In genomic region chr7:1898628-1899185, GRCh38 we compare ENCODE assay signal across 23 cellular contexts.
DNase-seq lines count a peak whose midpoint lies in the region; ATAC-seq and TF ChIP-seq lines count a peak whose summit lies in the region.
"Had no signal": no experiment of that assay in that cellular context is flagged by ENCODE, and none has a peak within 500 bp of the region (broad histone marks: within the 10 kb centered on the region; RNA-seq: fewer than 3 reads in every experiment).

No MANE protein-coding gene starts in this region.

- peaks cover 4% of the 10 kb centered on the region for H3K4me1 Mint-ChIP-seq in glutamatergic neuron (ENCODE audit: low read depth, unreplicated experiment)

- peaks cover 40 to 85% (median 65%) of the 10 kb centered on the region in 10 experiments for H3K4me1 ChIP-seq in BLaER1 treated with 17β-estradiol and CSF1 and Interleukin-3, amounts not matched to agents 10 nM and 100 nM
- peaks cover 33 to 46% (median 45%) of the 10 kb centered on the region in 3 donors for H3K4me1 ChIP-seq in skeletal muscle tissue (ENCODE audit: control insufficient read depth in 3 of 3, insufficient read depth in 3 of 3, low read length in 3 of 3)
- H3K4me1 ChIP-seq: Peyer's patch, upper lobe of right lung had no signal

- H3K27me3 ChIP-seq in BLaER1 treated with 17β-estradiol and CSF1 and Interleukin-3, amounts not matched to agents 10 nM and 100 nM: peaks cover 0 to 7% (median 0%) of the 10 kb centered on the region in 11 experiments; a peak in 2 of 22 replicates
- no peaks in the 10 kb centered on the region for H3K27me3 ChIP-seq in MG63
- H3K27me3 ChIP-seq in skeletal muscle tissue (ENCODE audit: control insufficient read depth in 3 of 3, insufficient read depth in 3 of 3, low read length in 3 of 3): no peaks in the 10 kb centered on the region
- H3K27me3 ChIP-seq: Peyer's patch, upper lobe of right lung had no signal

- H3K9me3 ChIP-seq in BLaER1 treated with 17β-estradiol and CSF1 and Interleukin-3, amounts not matched to agents 10 nM and 100 nM (replicated peaks in 1 of 11): no peaks in the 10 kb centered on the region
- H3K9me3 ChIP-seq in MG63: no peaks in the 10 kb centered on the region
- no peaks in the 10 kb centered on the region for H3K9me3 ChIP-seq in skeletal muscle tissue (ENCODE audit: control insufficient read depth in 3 of 3, low read length in 3 of 3)
- H3K9me3 ChIP-seq: Peyer's patch, upper lobe of right lung had no signal

- peaks cover 92 to 100% (median 98%) of the 10 kb centered on the region in 11 experiments for H4K20me1 ChIP-seq in BLaER1 treated with 17β-estradiol and CSF1 and Interleukin-3, amounts not matched to agents 10 nM and 100 nM

- H3K9me3 Mint-ChIP-seq in glutamatergic neuron (ENCODE audit: unreplicated experiment): peaks cover 2% of the 10 kb centered on the region
- H3K9me3 Mint-ChIP-seq: CD4-positive, alpha-beta memory T cell had no signal

- DNase-seq in MG63: peak; percentile 22
- peak; percentile 13 for DNase-seq in glutamatergic neuron
- no peak for DNase-seq in NOMO-1 (lab: John Stamatoyannopoulos, UW; ENCODE audit: unreplicated experiment in 2 of 2)
- DNase-seq: activated gamma-delta T cell; activated T-cell treated with anti-CD3 and anti-CD28 coated beads, Interleukin-2, amount 50 U/mL, for 1 hour; cortex of kidney; DMS 273 treated with DMSO at 0.1 percent for 48 hours; KG1; kidney glomerular epithelial cell; mammary epithelial cell; NCI-H1436 treated with DMSO at 0.1 percent for 48 hours; NCI-H2171; NCI-H524; NK-92 treated with Interleukin-12 subunit alpha and Interleukin-12 subunit beta, amount 100 ng/mL, for 24 hours; Peyer's patch; T-helper 1 cell; upper lobe of right lung had no signal

- H3K9ac ChIP-seq in BLaER1 treated with 17β-estradiol and CSF1 and Interleukin-3, amounts not matched to agents 10 nM and 100 nM: peak overlapping the region in 6 of 11 experiments; percentile 2 to 50 (median 24); a peak in 5 of 22 replicates
- peak overlapping the region in 2 of 3 donors; percentile 8 to 70 for H3K9ac ChIP-seq in skeletal muscle tissue (ENCODE audit: low read depth in 1 of 3, low read length in 3 of 3)

- no peak overlapping the region for H3K27ac Mint-ChIP-seq in glutamatergic neuron (ENCODE audit: unreplicated experiment)
- H3K27ac Mint-ChIP-seq: progenitor cell of endocrine pancreas had no signal

- 0 out of 20 replicates have a peak overlapping the region, but pooled peaks of 1 of the 10 experiments have one; percentile 11 for H3K4me3 ChIP-seq in BLaER1 treated with 17β-estradiol and CSF1 and Interleukin-3, amounts not matched to agents 10 nM and 100 nM
- H3K4me3 ChIP-seq in MG63 (no peak overlapping the region), skeletal muscle tissue (ENCODE audit: low read length in 3 of 3) (no peak overlapping the region)
- H3K4me3 ChIP-seq: Peyer's patch, upper lobe of right lung had no signal

- peaks cover 18 to 58% (median 36%) of the 10 kb centered on the region in 11 experiments for H3K36me3 ChIP-seq in BLaER1 treated with 17β-estradiol and CSF1 and Interleukin-3, amounts not matched to agents 10 nM and 100 nM
- peaks cover 2% of the 10 kb centered on the region; the same call in 1 of the 2 replicates for H3K36me3 ChIP-seq in MG63
- peaks cover 0 to 4% (median 2%) of the 10 kb centered on the region in 3 donors for H3K36me3 ChIP-seq in skeletal muscle tissue (ENCODE audit: control insufficient read depth in 3 of 3, insufficient read depth in 3 of 3, low read length in 3 of 3)
- H3K36me3 ChIP-seq: Peyer's patch had no signal

- no peak for ATAC-seq in GM19395 (IDR thresholded peaks at IDR 0.05; ENCODE audit: unreplicated experiment)
- ATAC-seq in GM18520 (IDR thresholded peaks at IDR 0.05; ENCODE audit: unreplicated experiment): no peak

- H3K27ac ChIP-seq in BLaER1 treated with 17β-estradiol and CSF1 and Interleukin-3, amounts not matched to agents 10 nM and 100 nM: peak overlapping the region in 1 of 11 experiments; percentile 40; a peak in 1 of 22 replicates
- H3K27ac ChIP-seq in skeletal muscle tissue (ENCODE audit: low read depth, low read length): no peak overlapping the region
- H3K27ac ChIP-seq: Peyer's patch, upper lobe of right lung had no signal

- H3K4me3 Mint-ChIP-seq in glutamatergic neuron (ENCODE audit: unreplicated experiment): no peak overlapping the region
- H3K4me3 Mint-ChIP-seq: CD4-positive, alpha-beta memory T cell had no signal

- H3K27me3 Mint-ChIP-seq in glutamatergic neuron (ENCODE audit: unreplicated experiment): peaks cover 3% of the 10 kb centered on the region
- H3K27me3 Mint-ChIP-seq: CD4-positive, alpha-beta memory T cell; progenitor cell of endocrine pancreas had no signal

- H3K36me3 Mint-ChIP-seq in glutamatergic neuron (ENCODE audit: unreplicated experiment): peaks cover 4% of the 10 kb centered on the region

- TF ChIP-seq CTCF in glutamatergic neuron (IDR thresholded peaks at IDR 0.05; ENCODE audit: partially characterized antibody, unreplicated experiment): no peak

- peak overlapping the region; percentile 73 to 88 (median 80) for H3K4me2 ChIP-seq in BLaER1 treated with 17β-estradiol and CSF1 and Interleukin-3, amounts not matched to agents 10 nM and 100 nM

Comparison
In these comparisons a context has a peak if more than half of its experiments do, and no peak if none do; other contexts are left out.
1. DNase-seq: peak in MG63 (single experiment) and glutamatergic neuron (single experiment); none in NOMO-1 (0 of 2).